In the genomic region with DNA sequence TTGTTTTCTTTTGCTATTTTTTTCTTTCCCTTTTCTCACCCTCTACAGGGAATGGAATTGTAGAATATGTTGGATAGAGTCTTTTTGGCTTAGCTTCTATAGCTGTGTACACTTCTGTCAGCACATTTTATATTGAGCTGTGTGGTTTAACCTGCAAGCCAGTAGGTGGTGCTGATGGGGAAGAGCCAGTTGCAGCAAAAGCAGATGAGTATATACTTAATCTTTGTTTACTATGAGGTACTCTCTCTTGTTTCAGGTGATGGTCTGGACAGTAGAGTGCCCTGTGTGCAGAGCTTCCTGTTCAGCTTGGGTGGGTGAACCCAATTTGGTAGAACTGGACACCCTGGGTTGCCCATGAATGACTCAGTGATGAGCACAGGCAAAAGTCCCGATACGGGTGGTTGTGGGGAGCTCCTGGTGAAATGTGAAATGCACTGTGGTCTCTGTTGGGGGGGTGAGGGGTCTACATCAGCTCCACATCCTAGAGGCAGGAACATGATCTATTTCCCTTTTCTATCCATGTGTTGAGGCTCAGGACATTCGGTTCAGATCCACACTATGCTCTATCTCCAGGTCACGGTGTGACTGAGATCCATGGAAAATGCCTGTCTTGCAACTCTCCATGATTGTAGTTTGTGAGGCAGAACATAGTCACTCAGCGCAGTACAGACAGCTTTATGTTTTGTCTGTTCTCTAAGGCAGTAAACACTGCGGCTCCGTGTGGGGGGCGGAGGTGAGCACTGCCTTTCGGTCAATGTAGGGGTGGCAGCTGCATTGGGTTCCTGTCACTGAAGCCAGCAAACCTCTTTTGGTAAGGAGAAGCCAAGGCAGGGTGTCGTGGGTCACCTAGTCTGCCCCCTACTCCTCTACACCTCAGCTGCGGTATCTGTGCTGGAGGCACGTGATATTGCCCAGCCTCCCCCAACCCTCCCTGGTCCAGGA, we compare ENCODE assay signal across 10 cellular contexts.
DNase-seq lines count a peak whose midpoint lies in the region; ATAC-seq, FAIRE-seq and TF ChIP-seq lines count a peak whose summit lies in the region.
"Had no signal": no experiment of that assay in that cellular context is flagged by ENCODE, and none has a peak within 500 bp of the region (broad histone marks: within the 10 kb centered on the region; RNA-seq: fewer than 3 reads in every experiment).

No MANE protein-coding gene starts in this region.

- H3K27me3 ChIP-seq in Loucy (ENCODE audit: insufficient read depth, low read length, poor library complexity, severe bottlenecking) (no peaks in the 10 kb centered on the region), bronchial epithelial cell (ENCODE audit: control insufficient read depth, insufficient read depth, low read length) (no peaks in the 10 kb centered on the region), neural cell (ENCODE audit: insufficient read depth, low read depth, low read length) (no peaks in the 10 kb centered on the region)

- no peaks in the 10 kb centered on the region for H3K4me1 ChIP-seq in Loucy (ENCODE audit: insufficient read depth, low read length, poor library complexity, severe bottlenecking)

- H4K20me1 ChIP-seq in Loucy (ENCODE audit: insufficient read depth, low read length, poor library complexity, severe bottlenecking) (no peaks in the 10 kb centered on the region), neural cell (ENCODE audit: insufficient read depth) (no peaks in the 10 kb centered on the region)

- H3K4me2 ChIP-seq in Loucy (ENCODE audit: low read depth, low read length, poor library complexity, severe bottlenecking) (no peak overlapping the region), neural cell (ENCODE audit: low read length) (no peak overlapping the region)

- DNase-seq in bronchial epithelial cell (ENCODE audit: low read depth) (peak; percentile 21), T1000 (lab: John Stamatoyannopoulos, UW) (no peak)
- no peak for DNase-seq in activated T-helper 2 cell treated with anti-CD3 and anti-CD28 coated beads, Interferon-gamma antibody, Interleukin-2, Interleukin-4, amounts not matched to agents 10 μg/mL and 5 μg/mL and 100 μg/mL, durations not matched to agents 14 hours and 24 hours and 36 hours (ENCODE audit: low spot score)
- DNase-seq: stimulated activated CD8-positive, alpha-beta memory T cell treated with anti-CD3 and anti-CD28 coated beads, Interleukin-4, amount 100 ng/mL, for 48 hours had no signal

- no peak overlapping the region for H3K4me3 Mint-ChIP-seq in activated T-helper 2 cell treated with anti-CD3 and anti-CD28 coated beads, Interferon-gamma antibody, Interleukin-2, Interleukin-4, amounts not matched to agents 10 μg/mL and 5 μg/mL and 100 μg/mL, durations not matched to agents 14 hours and 24 hours and 36 hours (ENCODE audit: low read depth)
- H3K4me3 Mint-ChIP-seq: natural killer cell treated with Interleukin-12 subunit alpha and Interleukin-12 subunit beta and Interleukin-15 and Interleukin-18, amount 100 ng/mL, for 72 hours had no signal

- TF ChIP-seq CTCF in GM12872 (IDR thresholded peaks at IDR 0.05; ENCODE audit: insufficient read depth, low read depth, low read length) (peak; percentile 21; the same call in 1 of the 3 replicates), Loucy (conservative IDR thresholded peaks at IDR 0.05; ENCODE audit: low read length) (peak; percentile 47), bronchial epithelial cell (IDR thresholded peaks at IDR 0.05; ENCODE audit: insufficient read depth, low read length, severe bottlenecking) (peak; percentile 35), neural cell (IDR thresholded peaks at IDR 0.05; ENCODE audit: poor library complexity, severe bottlenecking) (peak; percentile 38)

- H3F3A ChIP-seq in Loucy (ENCODE audit: low read depth) (no peaks in the 10 kb centered on the region), neural cell (ENCODE audit: insufficient read depth, low read length, poor library complexity, severe bottlenecking) (no peaks in the 10 kb centered on the region)

- TF ChIP-seq EP300 in neural cell (conservative IDR thresholded peaks at IDR 0.05; ENCODE audit: poor library complexity, severe bottlenecking): no peak

- intact Hi-C loops in activated T-helper 2 cell treated with anti-CD3 and anti-CD28 coated beads, Interferon-gamma antibody, Interleukin-2, Interleukin-4, amounts not matched to agents 10 μg/mL and 5 μg/mL and 100 μg/mL, durations not matched to agents 14 hours and 24 hours and 36 hours (cut with micrococcal nuclease): no loop called here

- H3K9ac ChIP-seq in Loucy (ENCODE audit: low read depth, low read length, poor library complexity, severe bottlenecking): no peak overlapping the region
- no peak overlapping the region for H3K9ac ChIP-seq in neural cell (ENCODE audit: low read length)

- ATAC-seq in GM21447 (IDR thresholded peaks at IDR 0.05; ENCODE audit: unreplicated experiment): no peak

- H3K36me3 Mint-ChIP-seq in activated T-helper 2 cell treated with anti-CD3 and anti-CD28 coated beads, Interferon-gamma antibody, Interleukin-2, Interleukin-4, amounts not matched to agents 10 μg/mL and 5 μg/mL and 100 μg/mL, durations not matched to agents 14 hours and 24 hours and 36 hours (ENCODE audit: low read depth): no peaks in the 10 kb centered on the region

- H3K9me3 ChIP-seq in Loucy (ENCODE audit: insufficient read depth, low read depth, low read length) (no peaks in the 10 kb centered on the region), neural cell (ENCODE audit: low read length) (peaks cover 6% of the 10 kb centered on the region)

- no peak overlapping the region for H3K4me3 ChIP-seq in Loucy (ENCODE audit: low read length, poor library complexity, severe bottlenecking)
- no peak overlapping the region for H3K4me3 ChIP-seq in bronchial epithelial cell (ENCODE audit: low read depth, low read length)
- H3K4me3 ChIP-seq in neural cell (ENCODE audit: low read length): no peak overlapping the region

- no peak overlapping the region for H3K27ac ChIP-seq in neural cell (ENCODE audit: low read length)

- H3K36me3 ChIP-seq in Loucy (ENCODE audit: insufficient read depth, low read length) (no peaks in the 10 kb centered on the region), bronchial epithelial cell (ENCODE audit: control insufficient read depth, insufficient read depth, low read length) (no peaks in the 10 kb centered on the region), neural cell (ENCODE audit: insufficient read depth, low read length) (no peaks in the 10 kb centered on the region)

- H3K9me2 ChIP-seq in Loucy (replicated peaks; ENCODE audit: low read depth, low read length): no peaks in the 10 kb centered on the region
- H3K9me2 ChIP-seq in neural cell (ENCODE audit: insufficient read depth, low read length): no peaks in the 10 kb centered on the region

- TF ChIP-seq RAD21 in neural cell (conservative IDR thresholded peaks at IDR 0.05): peak; percentile 29

- no peaks in the 10 kb centered on the region for H3K79me2 ChIP-seq in Loucy (ENCODE audit: insufficient read depth, low read length)
- H3K79me2 ChIP-seq in neural cell (replicated peaks; ENCODE audit: insufficient read depth, low read length): no peaks in the 10 kb centered on the region

- peak; percentile 91 for FAIRE-seq in bronchial epithelial cell (lab: Jason Lieb, UNC)
- FAIRE-seq: colon had no signal

- H3K27ac Mint-ChIP-seq in activated T-helper 2 cell treated with anti-CD3 and anti-CD28 coated beads, Interferon-gamma antibody, Interleukin-2, Interleukin-4, amounts not matched to agents 10 μg/mL and 5 μg/mL and 100 μg/mL, durations not matched to agents 14 hours and 24 hours and 36 hours: no peak overlapping the region
- H3K27ac Mint-ChIP-seq: natural killer cell treated with Interleukin-12 subunit alpha and Interleukin-12 subunit beta and Interleukin-15 and Interleukin-18, amount 100 ng/mL, for 72 hours had no signal

- H2AFZ ChIP-seq in Loucy (ENCODE audit: low read length) (no peak overlapping the region), neural cell (ENCODE audit: low read depth, low read length) (no peak overlapping the region)

- peaks cover 38% of the 10 kb centered on the region for H3K9me3 Mint-ChIP-seq in activated T-helper 2 cell treated with anti-CD3 and anti-CD28 coated beads, Interferon-gamma antibody, Interleukin-2, Interleukin-4, amounts not matched to agents 10 μg/mL and 5 μg/mL and 100 μg/mL, durations not matched to agents 14 hours and 24 hours and 36 hours

- no peaks in the 10 kb centered on the region for H3K4me1 Mint-ChIP-seq in activated T-helper 2 cell treated with anti-CD3 and anti-CD28 coated beads, Interferon-gamma antibody, Interleukin-2, Interleukin-4, amounts not matched to agents 10 μg/mL and 5 μg/mL and 100 μg/mL, durations not matched to agents 14 hours and 24 hours and 36 hours (ENCODE audit: low read depth)

- no peaks in the 10 kb centered on the region for H3K27me3 Mint-ChIP-seq in activated T-helper 2 cell treated with anti-CD3 and anti-CD28 coated beads, Interferon-gamma antibody, Interleukin-2, Interleukin-4, amounts not matched to agents 10 μg/mL and 5 μg/mL and 100 μg/mL, durations not matched to agents 14 hours and 24 hours and 36 hours (ENCODE audit: low read depth)
- H3K27me3 Mint-ChIP-seq: natural killer cell treated with Interleukin-12 subunit alpha and Interleukin-12 subunit beta and Interleukin-15 and Interleukin-18, amount 100 ng/mL, for 72 hours had no signal

TF ChIP-seq in neural cell, 6 proteins besides CTCF, POLR2A, EP300 and RAD21 (continues in another document):
- TF ChIP-seq, protein P1, sequence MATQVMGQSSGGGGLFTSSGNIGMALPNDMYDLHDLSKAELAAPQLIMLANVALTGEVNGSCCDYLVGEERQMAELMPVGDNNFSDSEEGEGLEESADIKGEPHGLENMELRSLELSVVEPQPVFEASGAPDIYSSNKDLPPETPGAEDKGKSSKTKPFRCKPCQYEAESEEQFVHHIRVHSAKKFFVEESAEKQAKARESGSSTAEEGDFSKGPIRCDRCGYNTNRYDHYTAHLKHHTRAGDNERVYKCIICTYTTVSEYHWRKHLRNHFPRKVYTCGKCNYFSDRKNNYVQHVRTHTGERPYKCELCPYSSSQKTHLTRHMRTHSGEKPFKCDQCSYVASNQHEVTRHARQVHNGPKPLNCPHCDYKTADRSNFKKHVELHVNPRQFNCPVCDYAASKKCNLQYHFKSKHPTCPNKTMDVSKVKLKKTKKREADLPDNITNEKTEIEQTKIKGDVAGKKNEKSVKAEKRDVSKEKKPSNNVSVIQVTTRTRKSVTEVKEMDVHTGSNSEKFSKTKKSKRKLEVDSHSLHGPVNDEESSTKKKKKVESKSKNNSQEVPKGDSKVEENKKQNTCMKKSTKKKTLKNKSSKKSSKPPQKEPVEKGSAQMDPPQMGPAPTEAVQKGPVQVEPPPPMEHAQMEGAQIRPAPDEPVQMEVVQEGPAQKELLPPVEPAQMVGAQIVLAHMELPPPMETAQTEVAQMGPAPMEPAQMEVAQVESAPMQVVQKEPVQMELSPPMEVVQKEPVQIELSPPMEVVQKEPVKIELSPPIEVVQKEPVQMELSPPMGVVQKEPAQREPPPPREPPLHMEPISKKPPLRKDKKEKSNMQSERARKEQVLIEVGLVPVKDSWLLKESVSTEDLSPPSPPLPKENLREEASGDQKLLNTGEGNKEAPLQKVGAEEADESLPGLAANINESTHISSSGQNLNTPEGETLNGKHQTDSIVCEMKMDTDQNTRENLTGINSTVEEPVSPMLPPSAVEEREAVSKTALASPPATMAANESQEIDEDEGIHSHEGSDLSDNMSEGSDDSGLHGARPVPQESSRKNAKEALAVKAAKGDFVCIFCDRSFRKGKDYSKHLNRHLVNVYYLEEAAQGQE (IDR thresholded peaks at IDR 0.05; ENCODE audit: borderline replicate concordance): no peak
